9 cellular contexts compared by ENCODE assay signal in the genomic region with DNA sequence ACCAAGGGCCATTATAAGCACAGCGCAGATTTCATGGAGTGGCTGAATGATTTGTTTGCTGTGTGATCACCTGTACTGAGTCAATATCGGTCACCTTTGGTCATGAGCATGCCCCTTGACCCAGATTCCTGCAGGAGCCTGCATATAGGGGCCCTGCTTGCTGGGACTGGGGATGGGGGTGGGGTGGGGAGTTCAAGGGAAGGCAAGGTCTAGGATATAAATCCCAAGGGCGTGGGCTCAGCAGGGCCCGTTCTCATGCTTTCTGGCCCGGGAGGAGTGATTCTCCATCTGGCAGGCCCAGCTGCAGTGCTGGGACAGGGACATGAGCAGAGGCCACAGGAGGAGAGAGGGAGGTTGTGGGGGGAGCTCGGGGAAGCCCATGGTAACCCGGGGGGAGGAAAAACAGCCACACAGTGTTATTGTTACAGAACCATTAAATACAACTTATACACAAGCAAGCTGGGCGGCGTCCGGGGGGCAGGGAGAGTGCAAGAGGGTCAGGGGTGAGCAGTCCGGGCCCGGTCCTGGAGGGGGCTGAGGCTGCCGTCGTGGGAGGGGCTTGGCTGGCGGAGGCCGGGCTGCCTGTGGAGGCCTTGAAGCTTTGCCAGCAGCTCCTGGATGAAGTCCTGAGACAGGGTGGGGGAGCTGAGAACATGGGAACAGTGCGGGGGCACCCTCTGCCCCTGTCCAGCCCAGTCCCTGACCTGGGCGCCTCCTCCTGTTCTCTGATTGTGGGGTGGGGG. TPM values are rescaled to one million over a fixed set of nuclear protein-coding genes. Genes with fewer than 3 reads are reported as not detected.
DNase-seq lines count a peak whose midpoint lies in the region; ATAC-seq, FAIRE-seq and TF ChIP-seq lines count a peak whose summit lies in the region.
"Had no signal": no experiment of that assay in that cellular context is flagged by ENCODE, and none has a peak within 500 bp of the region (broad histone marks: within the 10 kb centered on the region; RNA-seq: fewer than 3 reads in every experiment).

No MANE protein-coding gene starts in this region.

- POLR2A ChIA-PET in Panc1 (lab: Charles Lee) (no interaction called here), A673 (lab: Charles Lee; ENCODE audit: low non-redundant PET) (interaction anchor here (0.6 kb wide), 1 partner anchor 116 kb away, joined by 13 read pairs; no protein-coding TSS in a partner anchor)

- no TSS peak for BruUV-seq in Panc1 (replicated peaks; lab: Mats Ljungman, UMichigan)
- no TSS peak for BruUV-seq in A673 (replicated peaks; lab: Mats Ljungman, UMichigan)

- intact Hi-C loops in Panc1 (cut with micrococcal nuclease; ENCODE audit: unreplicated experiment) (no loop called here), esophagus muscularis mucosa (cut with DNase I) (no loop called here), A673 (cut with micrococcal nuclease; ENCODE audit: unreplicated experiment) (no loop called here)

- H3K4me1 ChIP-seq in Panc1 (ENCODE audit: control insufficient read depth, insufficient read depth, low read length) (peaks cover 57% of the 10 kb centered on the region), esophagus muscularis mucosa (peaks cover 33 to 92% (median 89%) of the 10 kb centered on the region in 4 donors), mucosa of rectum (ENCODE audit: control insufficient read depth in 2 of 2, insufficient read depth in 2 of 2, low read length in 2 of 2) (peaks cover 15 to 23% of the 10 kb centered on the region in 2 donors), tibial nerve (peaks cover 0 to 52% (median 27%) of the 10 kb centered on the region in 4 donors), A673 (ENCODE audit: insufficient read depth, low read length, poor library complexity, severe bottlenecking) (peaks cover 20% of the 10 kb centered on the region)

- FAIRE-seq in D721Med (lab: Jason Lieb, UNC), result no peak

- H3K36me3 ChIP-seq in Panc1 (ENCODE audit: control insufficient read depth, insufficient read depth, low read length), result 0 out of 2 replicates have a peak, but pooled peaks cover 2% of the 10 kb centered on the region
- peaks cover 0 to 10% (median 2%) of the 10 kb centered on the region in 4 donors for H3K36me3 ChIP-seq in esophagus muscularis mucosa
- no peaks in the 10 kb centered on the region for H3K36me3 ChIP-seq in mucosa of rectum (ENCODE audit: control insufficient read depth in 2 of 2, insufficient read depth in 2 of 2, low read length in 2 of 2)
- no peaks in the 10 kb centered on the region for H3K36me3 ChIP-seq in tibial nerve
- H3K36me3 ChIP-seq in A673 (ENCODE audit: insufficient read depth, low read length, poor library complexity, severe bottlenecking), result no peaks in the 10 kb centered on the region

- no peak for TF ChIP-seq POLR2A in esophagus muscularis mucosa (IDR thresholded peaks at IDR 0.05; ENCODE audit: low read depth)
- no peak for TF ChIP-seq POLR2A in tibial nerve (IDR thresholded peaks at IDR 0.05)

- ATAC-seq in Panc1, result peak; percentile 5; the same call in 1 of the 2 replicates

- H3K9me3 ChIP-seq in Panc1 (ENCODE audit: control insufficient read depth, insufficient read depth, low read depth, low read length) (no peaks in the 10 kb centered on the region), esophagus muscularis mucosa (no peaks in the 10 kb centered on the region), mucosa of rectum (ENCODE audit: control insufficient read depth in 2 of 2, low read length in 2 of 2) (no peaks in the 10 kb centered on the region), tibial nerve (no peaks in the 10 kb centered on the region), A673 (ENCODE audit: low read depth, low read length, poor library complexity, severe bottlenecking) (no peaks in the 10 kb centered on the region)

- 24% methylated on average over 8 of the region's 18 CpGs for WGBS in esophagus muscularis mucosa
- WGBS in tibial nerve, 2 donors, result 25 to 28% methylated on average over 18 of the region's 18 CpGs

- H3K9ac ChIP-seq in mucosa of rectum (ENCODE audit: low read depth in 1 of 2, low read length in 2 of 2), result peak overlapping the region; percentile 16 to 47

- TF ChIP-seq EP300 in esophagus muscularis mucosa (IDR thresholded peaks at IDR 0.05) (no peak), tibial nerve (IDR thresholded peaks at IDR 0.05) (no peak)

- DNase-seq in Panc1 (ENCODE audit: low read depth, low spot score) (no peak), esophagus muscularis mucosa (ENCODE audit: extremely low spot score) (no peak), tibial nerve (ENCODE audit: low spot score in 2 of 2) (peak; percentile 44 to 47), AG08395 (ENCODE audit: low spot score) (no peak), D721Med (ENCODE audit: insufficient read length, low spot score) (no peak), germinal center (ENCODE audit: low spot score) (no peak), A673 (ENCODE audit: low spot score) (no peak)
- DNase-seq: activated CD4-positive, alpha-beta T cell treated with anti-CD3 and anti-CD28 coated beads, Interleukin-2, amount 50 U/mL, for 48 hours had no signal

- H3K27ac ChIP-seq in Panc1 (ENCODE audit: low read length), result peak overlapping the region; percentile 90
- H3K27ac ChIP-seq in esophagus muscularis mucosa (replicated peaks in 1 of 4), result peak overlapping the region; percentile 90 to 96 (median 92)
- peak overlapping the region; percentile 78 to 82 for H3K27ac ChIP-seq in mucosa of rectum (ENCODE audit: low read depth in 2 of 2, low read length in 2 of 2)
- peak overlapping the region; percentile 56 to 90 (median 80) for H3K27ac ChIP-seq in tibial nerve
- H3K27ac ChIP-seq in A673 (ENCODE audit: low read depth, low read length, poor library complexity, severe bottlenecking), result no peak overlapping the region

- TF ChIP-seq CTCF in Panc1 (IDR thresholded peaks at IDR 0.05) (no peak), esophagus muscularis mucosa (IDR thresholded peaks at IDR 0.05) (no peak), tibial nerve (IDR thresholded peaks at IDR 0.05) (no peak), D721Med (IDR thresholded peaks at IDR 0.05; ENCODE audit: insufficient read depth, missing control alignments) (no peak), A673 (conservative IDR thresholded peaks at IDR 0.05; ENCODE audit: low read depth, low read length) (no peak)

- H3K4me3 ChIP-seq in Panc1 (ENCODE audit: low read depth in 2 of 2, low read length in 2 of 2) (peak overlapping the region in 1 of 2 experiments; percentile 78; a peak in 1 of 4 replicates), esophagus muscularis mucosa (peak overlapping the region; percentile 66 to 86 (median 70)), mucosa of rectum (ENCODE audit: low read length in 2 of 2) (peak overlapping the region; percentile 26 to 37), tibial nerve (peak overlapping the region in 2 of 4 donors; percentile 15 to 35), A673 (ENCODE audit: low read depth, low read length, poor library complexity, severe bottlenecking) (no peak overlapping the region)

- in situ Hi-C loops in Panc1 (cut with HindIII; ENCODE audit: low pct_unique_long_range_greater_than_20kb, low sequenced_read_pairs), result no loop called here

- CTCF ChIA-PET in Panc1 (lab: Charles Lee) (no interaction called here), A673 (lab: Charles Lee) (no interaction called here)

- H3K27me3 ChIP-seq in Panc1 (ENCODE audit: control insufficient read depth, insufficient read depth, low read length) (no peaks in the 10 kb centered on the region), esophagus muscularis mucosa (peaks cover 0 to 3% (median 0%) of the 10 kb centered on the region in 4 donors), mucosa of rectum (ENCODE audit: control insufficient read depth in 2 of 2, insufficient read depth in 2 of 2, low read length in 2 of 2) (no peaks in the 10 kb centered on the region), tibial nerve (peaks cover 0 to 7% of the 10 kb centered on the region in 2 donors), A673 (replicated peaks; ENCODE audit: insufficient read depth, low read depth, low read length, poor library complexity) (no peaks in the 10 kb centered on the region)

RNA-seq across cellular contexts. Expression of gene PPP1R14A, which starts 5.2 kb away (rescaled TPM):
- total RNA-seq in Panc1 (2021; ENCODE audit: unreplicated experiment), result 356 TPM
- 915 TPM for polyA plus RNA-seq in Panc1 (2012; ENCODE audit: insufficient read length)
- total RNA-seq in esophagus muscularis mucosa, result 100 to 1,000 TPM; 217 to 794 (median 445) TPM
- total RNA-seq in tibial nerve, result 100 to 1,000 TPM in 1 of 4 donors, 10 to 100 TPM in 3; 86.1 to 179 (median 95.3) TPM
- total RNA-seq in A673 (2021), result 1.1 TPM in 1 of 2 replicates, not detected in the other

RNA-seq across cellular contexts. Expression of gene SPINT2, which starts 13.4 kb away (rescaled TPM):
- total RNA-seq in Panc1 (2021; ENCODE audit: unreplicated experiment), result 1,006 TPM
- polyA plus RNA-seq in Panc1 (2012; ENCODE audit: insufficient read length), result 1,788 TPM
- total RNA-seq in esophagus muscularis mucosa, result 10 to 100 TPM in 3 of 4 donors, 1 to 10 TPM in 1; 5.0 to 13.4 (median 11.4) TPM
- total RNA-seq in tibial nerve, result 10 to 100 TPM; 39.0 to 79.1 (median 45.5) TPM
- 0.42 TPM in 1 of 2 replicates, not detected in the other for total RNA-seq in A673 (2021)

RNA-seq across cellular contexts. Expression of gene DPF1, which starts 27.0 kb away (rescaled TPM):
- total RNA-seq in Panc1 (2021; ENCODE audit: unreplicated experiment), result 7.5 TPM
- 5.0 TPM for polyA plus RNA-seq in Panc1 (2012; ENCODE audit: insufficient read length)
- total RNA-seq in esophagus muscularis mucosa, result under 1 TPM in 2 of 4 donors, not detected in 2; 0.17 to 0.83 TPM
- not detected for total RNA-seq in tibial nerve
- 6.3 and 8.1 TPM in 2 replicates for total RNA-seq in A673 (2021)

RNA-seq across cellular contexts. Expression of gene C19orf33, which starts 53.1 kb away (rescaled TPM):
- total RNA-seq in Panc1 (2021; ENCODE audit: unreplicated experiment), result 201 TPM
- 306 TPM for polyA plus RNA-seq in Panc1 (2012; ENCODE audit: insufficient read length)
- 1 to 10 TPM; 7.8 to 8.6 (median 8.1) TPM for total RNA-seq in esophagus muscularis mucosa
- total RNA-seq in tibial nerve, result 100 to 1,000 TPM in 3 of 4 donors, 10 to 100 TPM in 1; 76.8 to 627 (median 335) TPM
- total RNA-seq in A673 (2021), result not detected in 2 replicates

Comparison
In these comparisons a context has a peak if more than half of its experiments do, and no peak if none do; other contexts are left out.
1. DNase-seq: peak in tibial nerve (2 of 2); none in Panc1 (single experiment), esophagus muscularis mucosa (single experiment), AG08395 (single experiment), D721Med (single experiment), germinal center (single experiment) and A673 (single experiment).
2. RNA of gene PPP1R14A, which starts 5.2 kb away (total RNA-seq): 217 to 794 TPM in esophagus muscularis mucosa, 356 TPM in Panc1 (single experiment) and 86.1 to 179 TPM in tibial nerve; 1.1 TPM in A673; every median in the first group is over 10 times any median in the second.
3. RNA of gene SPINT2, which starts 13.4 kb away (total RNA-seq): 1,006 TPM in Panc1 (single experiment); 39.0 to 79.1 TPM in tibial nerve, 5.0 to 13.4 TPM in esophagus muscularis mucosa and 0.42 TPM in A673; every median in the first group is over 10 times any median in the second.